2 cellular contexts compared by ENCODE assay signal in the genomic region with DNA sequence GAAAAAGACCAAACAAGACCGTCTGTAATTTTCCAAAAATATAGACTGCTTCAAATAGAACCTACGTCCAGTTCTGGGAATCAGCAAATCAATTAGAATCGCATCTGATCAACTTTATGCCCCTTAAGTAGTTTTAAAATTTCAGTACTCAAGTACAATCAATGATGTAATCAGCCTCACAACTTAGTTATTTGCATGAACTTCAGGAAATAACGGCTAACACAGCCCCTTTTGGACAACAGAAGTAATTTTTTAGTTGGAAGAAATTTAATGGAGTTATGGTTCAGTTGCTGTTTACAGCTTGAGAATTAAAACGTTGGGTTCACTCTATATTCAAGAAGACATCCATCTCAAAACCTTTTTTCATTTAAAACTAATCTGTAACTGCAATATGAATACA.
A peak's percentile ranks its signal among the peaks of the same experiment; 100 is the strongest.
TF ChIP-seq lines count a peak whose summit lies in the region.

No MANE protein-coding gene starts in this region.

TF ChIP-seq in GM12878, 131 proteins besides CTCF, POLR2A, EP300 and RAD21 (continued from another document):
- TF ChIP-seq, protein P1, sequence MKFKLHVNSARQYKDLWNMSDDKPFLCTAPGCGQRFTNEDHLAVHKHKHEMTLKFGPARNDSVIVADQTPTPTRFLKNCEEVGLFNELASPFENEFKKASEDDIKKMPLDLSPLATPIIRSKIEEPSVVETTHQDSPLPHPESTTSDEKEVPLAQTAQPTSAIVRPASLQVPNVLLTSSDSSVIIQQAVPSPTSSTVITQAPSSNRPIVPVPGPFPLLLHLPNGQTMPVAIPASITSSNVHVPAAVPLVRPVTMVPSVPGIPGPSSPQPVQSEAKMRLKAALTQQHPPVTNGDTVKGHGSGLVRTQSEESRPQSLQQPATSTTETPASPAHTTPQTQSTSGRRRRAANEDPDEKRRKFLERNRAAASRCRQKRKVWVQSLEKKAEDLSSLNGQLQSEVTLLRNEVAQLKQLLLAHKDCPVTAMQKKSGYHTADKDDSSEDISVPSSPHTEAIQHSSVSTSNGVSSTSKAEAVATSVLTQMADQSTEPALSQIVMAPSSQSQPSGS (IDR thresholded peaks at IDR 0.05; ENCODE audit: low read length), result 0 out of 2 replicates have a peak, but pooled peaks have one; percentile 51
- no peak for TF ChIP-seq NBN (IDR thresholded peaks at IDR 0.05)

TF ChIP-seq in liver, 16 proteins besides CTCF, POLR2A, EP300 and RAD21 (continued from another document):
- TF ChIP-seq, protein P2, sequence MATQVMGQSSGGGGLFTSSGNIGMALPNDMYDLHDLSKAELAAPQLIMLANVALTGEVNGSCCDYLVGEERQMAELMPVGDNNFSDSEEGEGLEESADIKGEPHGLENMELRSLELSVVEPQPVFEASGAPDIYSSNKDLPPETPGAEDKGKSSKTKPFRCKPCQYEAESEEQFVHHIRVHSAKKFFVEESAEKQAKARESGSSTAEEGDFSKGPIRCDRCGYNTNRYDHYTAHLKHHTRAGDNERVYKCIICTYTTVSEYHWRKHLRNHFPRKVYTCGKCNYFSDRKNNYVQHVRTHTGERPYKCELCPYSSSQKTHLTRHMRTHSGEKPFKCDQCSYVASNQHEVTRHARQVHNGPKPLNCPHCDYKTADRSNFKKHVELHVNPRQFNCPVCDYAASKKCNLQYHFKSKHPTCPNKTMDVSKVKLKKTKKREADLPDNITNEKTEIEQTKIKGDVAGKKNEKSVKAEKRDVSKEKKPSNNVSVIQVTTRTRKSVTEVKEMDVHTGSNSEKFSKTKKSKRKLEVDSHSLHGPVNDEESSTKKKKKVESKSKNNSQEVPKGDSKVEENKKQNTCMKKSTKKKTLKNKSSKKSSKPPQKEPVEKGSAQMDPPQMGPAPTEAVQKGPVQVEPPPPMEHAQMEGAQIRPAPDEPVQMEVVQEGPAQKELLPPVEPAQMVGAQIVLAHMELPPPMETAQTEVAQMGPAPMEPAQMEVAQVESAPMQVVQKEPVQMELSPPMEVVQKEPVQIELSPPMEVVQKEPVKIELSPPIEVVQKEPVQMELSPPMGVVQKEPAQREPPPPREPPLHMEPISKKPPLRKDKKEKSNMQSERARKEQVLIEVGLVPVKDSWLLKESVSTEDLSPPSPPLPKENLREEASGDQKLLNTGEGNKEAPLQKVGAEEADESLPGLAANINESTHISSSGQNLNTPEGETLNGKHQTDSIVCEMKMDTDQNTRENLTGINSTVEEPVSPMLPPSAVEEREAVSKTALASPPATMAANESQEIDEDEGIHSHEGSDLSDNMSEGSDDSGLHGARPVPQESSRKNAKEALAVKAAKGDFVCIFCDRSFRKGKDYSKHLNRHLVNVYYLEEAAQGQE (IDR thresholded peaks at IDR 0.05), result no peak
- TF ChIP-seq, protein P3, sequence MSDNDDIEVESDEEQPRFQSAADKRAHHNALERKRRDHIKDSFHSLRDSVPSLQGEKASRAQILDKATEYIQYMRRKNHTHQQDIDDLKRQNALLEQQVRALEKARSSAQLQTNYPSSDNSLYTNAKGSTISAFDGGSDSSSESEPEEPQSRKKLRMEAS (IDR thresholded peaks at IDR 0.05), result no peak
- TF ChIP-seq RXRA (IDR thresholded peaks at IDR 0.05) (no peak), YY1 (IDR thresholded peaks at IDR 0.05) (peak; percentile 3), FOXA2 (IDR thresholded peaks at IDR 0.05) (no peak), JUND (IDR thresholded peaks at IDR 0.05) (peak in 1 of 2 donors; percentile 38), FOXA1 (IDR thresholded peaks at IDR 0.05) (no peak), EGR1 (IDR thresholded peaks at IDR 0.05; ENCODE audit: low read depth in 2 of 2) (no peak)
- TF ChIP-seq, protein P4, sequence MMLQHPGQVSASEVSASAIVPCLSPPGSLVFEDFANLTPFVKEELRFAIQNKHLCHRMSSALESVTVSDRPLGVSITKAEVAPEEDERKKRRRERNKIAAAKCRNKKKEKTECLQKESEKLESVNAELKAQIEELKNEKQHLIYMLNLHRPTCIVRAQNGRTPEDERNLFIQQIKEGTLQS (IDR thresholded peaks at IDR 0.05), result peak; percentile 19
- TF ChIP-seq, protein P5, sequence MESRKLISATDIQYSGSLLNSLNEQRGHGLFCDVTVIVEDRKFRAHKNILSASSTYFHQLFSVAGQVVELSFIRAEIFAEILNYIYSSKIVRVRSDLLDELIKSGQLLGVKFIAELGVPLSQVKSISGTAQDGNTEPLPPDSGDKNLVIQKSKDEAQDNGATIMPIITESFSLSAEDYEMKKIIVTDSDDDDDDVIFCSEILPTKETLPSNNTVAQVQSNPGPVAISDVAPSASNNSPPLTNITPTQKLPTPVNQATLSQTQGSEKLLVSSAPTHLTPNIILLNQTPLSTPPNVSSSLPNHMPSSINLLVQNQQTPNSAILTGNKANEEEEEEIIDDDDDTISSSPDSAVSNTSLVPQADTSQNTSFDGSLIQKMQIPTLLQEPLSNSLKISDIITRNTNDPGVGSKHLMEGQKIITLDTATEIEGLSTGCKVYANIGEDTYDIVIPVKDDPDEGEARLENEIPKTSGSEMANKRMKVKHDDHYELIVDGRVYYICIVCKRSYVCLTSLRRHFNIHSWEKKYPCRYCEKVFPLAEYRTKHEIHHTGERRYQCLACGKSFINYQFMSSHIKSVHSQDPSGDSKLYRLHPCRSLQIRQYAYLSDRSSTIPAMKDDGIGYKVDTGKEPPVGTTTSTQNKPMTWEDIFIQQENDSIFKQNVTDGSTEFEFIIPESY (IDR thresholded peaks at IDR 0.05), result no peak
